ENCODE assay signal across 17 cellular contexts in the genomic region with DNA sequence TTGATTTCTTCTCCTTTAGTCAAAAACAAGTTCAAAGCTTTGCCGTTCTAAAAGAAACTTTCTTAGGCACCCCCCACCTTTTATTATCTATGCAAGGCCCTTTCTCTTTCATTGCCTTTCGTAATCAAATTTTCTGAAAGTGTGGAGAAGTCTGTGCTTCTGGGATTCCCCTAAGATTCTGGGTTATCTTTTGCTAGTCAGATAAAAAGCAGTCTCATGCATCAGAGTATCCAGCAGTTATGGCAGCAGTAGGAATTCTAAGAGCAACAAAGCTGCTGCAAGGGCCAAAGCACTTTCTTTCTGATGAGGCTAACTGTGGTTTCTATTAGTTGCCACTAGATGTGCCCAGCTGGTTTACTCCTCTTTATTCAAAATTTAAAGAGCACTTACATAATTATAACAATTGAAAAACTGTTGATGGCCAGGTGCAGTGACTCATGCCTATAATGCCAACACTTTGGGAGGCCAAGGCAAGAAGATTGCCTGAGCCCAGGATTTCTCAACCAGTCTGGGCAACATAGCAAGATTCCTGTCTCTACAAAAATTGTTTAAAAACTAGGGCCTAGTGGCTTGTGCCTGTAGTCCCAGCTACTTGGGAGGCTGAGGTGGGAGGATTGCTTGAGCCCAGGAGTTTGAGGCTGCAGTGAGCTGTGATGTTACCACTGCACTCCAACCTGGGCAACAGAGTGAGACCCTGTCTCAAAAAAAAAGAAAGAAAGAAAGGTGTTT.
"Had no signal": no experiment of that assay in that cellular context is flagged by ENCODE, and none has a peak within 500 bp of the region (broad histone marks: within the 10 kb centered on the region; RNA-seq: fewer than 3 reads in every experiment).

No MANE protein-coding gene starts in this region.

- H2AFZ ChIP-seq: hepatocyte had no signal

- H3K4me2 ChIP-seq: hepatocyte had no signal

- H3K27ac ChIP-seq: ascending aorta, esophagus muscularis mucosa, hepatocyte, lower lobe of right lung had no signal

- H3K4me1 Mint-ChIP-seq: nephron had no signal

- H3K4me3 Mint-ChIP-seq: activated T-cell treated with anti-CD3 and anti-CD28 coated beads, Interleukin-2, amount 50 U/mL, for 72 hours; nephron had no signal

- H3K27me3 ChIP-seq: ascending aorta, esophagus muscularis mucosa, hepatocyte had no signal

- H3K4me3 ChIP-seq: ascending aorta, esophagus muscularis mucosa, hepatocyte, lower lobe of right lung had no signal

- H3K79me2 ChIP-seq: hepatocyte had no signal

- H3K9me3 ChIP-seq: ascending aorta, esophagus muscularis mucosa, lower lobe of right lung had no signal

- H3K27ac Mint-ChIP-seq: activated T-cell treated with anti-CD3 and anti-CD28 coated beads, Interleukin-2, amount 50 U/mL, for 72 hours; nephron had no signal

- H3K36me3 ChIP-seq: ascending aorta, esophagus muscularis mucosa, lower lobe of right lung had no signal

- DNase-seq: activated CD8-positive, alpha-beta memory T cell treated with anti-CD3 and anti-CD28 coated beads for 24 hours; activated CD8-positive, alpha-beta memory T cell treated with anti-CD3 and anti-CD28 coated beads, Interleukin-2, amount 50 U/mL, for 48 hours; activated effector memory CD4-positive, alpha-beta T cell treated with anti-CD3 and anti-CD28 coated beads, Interleukin-2, amount 50 U/mL, for 16 hours; activated naive CD4-positive, alpha-beta T cell treated with anti-CD3 and anti-CD28 coated beads, Interleukin-2, amount 50 U/mL, for 16 hours; activated T-cell treated with anti-CD3 and anti-CD28 coated beads, Interleukin-2, amount 50 U/mL, for 72 hours; effector CD8-positive, alpha-beta T cell; lower lobe of right lung; midbrain; nucleus accumbens; posterior cingulate gyrus; stimulated activated CD8-positive, alpha-beta memory T cell treated with anti-CD3 and anti-CD28 coated beads, Interleukin-4, amount 100 ng/mL, for 48 hours; stimulated activated naive CD4-positive, alpha-beta T cell; T1000 had no signal

- H3K4me1 ChIP-seq: ascending aorta, esophagus muscularis mucosa, lower lobe of right lung had no signal
